ENCODE assay signal across 26 cellular contexts in genomic region chr6:165628955-165629354, GRCh38. TPM values are rescaled to one million over a fixed set of nuclear protein-coding genes. Genes with fewer than 3 reads are reported as not detected.
"Had no signal": no experiment of that assay in that cellular context is flagged by ENCODE, and none has a peak within 500 bp of the region (broad histone marks: within the 10 kb centered on the region; RNA-seq: fewer than 3 reads in every experiment).

No MANE protein-coding gene starts in this region.

- H3K36me3 Mint-ChIP-seq: natural killer cell; stimulated activated effector memory CD8-positive, alpha-beta T cell treated with anti-CD3 and anti-CD28 coated beads, Interleukin-12 subunit alpha, Interleukin-12 subunit beta, amount 100 ng/mL, for 72 hours; stimulated activated naive B cell treated with anti-CD40 and anti-IgM and Interleukin-4, amounts not matched to agents 10 μg/mL and 1 μg/mL and 100 μg/mL, for 72 hours had no signal

- H3K4me3 ChIP-seq: pancreas, prostate gland, right lobe of liver, sigmoid colon, stomach, thoracic aorta, thyroid gland, tibial nerve, upper lobe of left lung, vagina had no signal

- H3K4me1 ChIP-seq: pancreas, prostate gland, right lobe of liver, sigmoid colon, upper lobe of left lung, vagina had no signal

- H3K27me3 ChIP-seq: right lobe of liver, sigmoid colon, stomach, thyroid gland, tibial nerve, upper lobe of left lung, vagina had no signal

- H3K4me1 Mint-ChIP-seq: stimulated activated effector memory CD8-positive, alpha-beta T cell treated with anti-CD3 and anti-CD28 coated beads, Interleukin-12 subunit alpha, Interleukin-12 subunit beta, amount 100 ng/mL, for 72 hours; stimulated activated naive B cell treated with anti-CD40 and anti-IgM and Interleukin-4, amounts not matched to agents 10 μg/mL and 1 μg/mL and 100 μg/mL, for 72 hours had no signal

- DNase-seq: natural killer cell; pancreas; right cardiac atrium; right lobe of liver; sigmoid colon; small intestine; stimulated activated CD4-positive, alpha-beta T cell treated with anti-CD3 and anti-CD28 coated beads, Interleukin-15, amount 100 ng/mL, for 24 hours; stimulated activated CD4-positive, alpha-beta T cell treated with anti-CD3 and anti-CD28 coated beads, Interleukin-2, amount 100 ng/mL, for 24 hours; stimulated activated CD4-positive, alpha-beta T cell treated with anti-CD3 and anti-CD28 coated beads, Interleukin-2, amount 100 ng/mL, for 48 hours; stimulated activated CD4-positive, alpha-beta T cell treated with anti-CD3 and anti-CD28 coated beads, Interleukin-4, amount 100 ng/mL, for 24 hours; stimulated activated naive B cell treated with anti-CD40 and anti-IgM and Interleukin-4, amounts not matched to agents 10 μg/mL and 1 μg/mL and 100 μg/mL, for 72 hours; stimulated activated naive CD4-positive, alpha-beta T cell treated with Interleukin-2 at 50 U/mL for 16 hours; stomach; thyroid gland; trophoblast cell; upper lobe of left lung had no signal

- ATAC-seq: natural killer cell; pancreas; right cardiac atrium; right lobe of liver; stimulated activated effector memory CD8-positive, alpha-beta T cell treated with anti-CD3 and anti-CD28 coated beads, Interleukin-12 subunit alpha, Interleukin-12 subunit beta, amount 100 ng/mL, for 72 hours; stimulated activated naive B cell treated with anti-CD40 and anti-IgM and Interleukin-4, amounts not matched to agents 10 μg/mL and 1 μg/mL and 100 μg/mL, for 72 hours had no signal

- H3K36me3 ChIP-seq: neutrophil, pancreas, prostate gland, right lobe of liver, sigmoid colon, stomach, thoracic aorta, thyroid gland, tibial nerve, upper lobe of left lung, vagina had no signal

- H3K9me3 Mint-ChIP-seq: neural crest cell; stimulated activated naive CD8-positive, alpha-beta T cell treated with anti-CD3 and anti-CD28 coated beads, Interleukin-15, Interleukin-2, amounts not matched to agents 100 ng/mL and 50 ng/mL, for 24 hours had no signal

- H3K4me3 Mint-ChIP-seq: natural killer cell; nephron; neural crest cell; stimulated activated effector memory CD8-positive, alpha-beta T cell treated with anti-CD3 and anti-CD28 coated beads, Interleukin-12 subunit alpha, Interleukin-12 subunit beta, amount 100 ng/mL, for 72 hours; stimulated activated naive B cell treated with anti-CD40 and anti-IgM and Interleukin-4, amounts not matched to agents 10 μg/mL and 1 μg/mL and 100 μg/mL, for 72 hours; stimulated activated naive CD8-positive, alpha-beta T cell treated with anti-CD3 and anti-CD28 coated beads, Interleukin-15, Interleukin-2, amounts not matched to agents 100 ng/mL and 50 ng/mL, for 24 hours had no signal

- H3K9me3 ChIP-seq: neutrophil, pancreas, prostate gland, right lobe of liver, sigmoid colon, stomach, thoracic aorta, thyroid gland, tibial nerve, upper lobe of left lung, vagina had no signal

- H3K27ac ChIP-seq: neutrophil, pancreas, prostate gland, right lobe of liver, sigmoid colon, stomach, thoracic aorta, tibial nerve, upper lobe of left lung, vagina had no signal

- H3K27ac Mint-ChIP-seq: natural killer cell; stimulated activated effector memory CD8-positive, alpha-beta T cell treated with anti-CD3 and anti-CD28 coated beads, Interleukin-12 subunit alpha, Interleukin-12 subunit beta, amount 100 ng/mL, for 72 hours; stimulated activated naive B cell treated with anti-CD40 and anti-IgM and Interleukin-4, amounts not matched to agents 10 μg/mL and 1 μg/mL and 100 μg/mL, for 72 hours; stimulated activated naive CD8-positive, alpha-beta T cell treated with anti-CD3 and anti-CD28 coated beads, Interleukin-15, Interleukin-2, amounts not matched to agents 100 ng/mL and 50 ng/mL, for 24 hours had no signal

- FAIRE-seq: pancreas, small intestine, urothelium cell line had no signal

RNA-seq across cellular contexts. Expression of gene PDE10A, which starts 34.1 kb away (rescaled TPM):
- total RNA-seq: natural killer cell had no signal
